In the genomic region with DNA sequence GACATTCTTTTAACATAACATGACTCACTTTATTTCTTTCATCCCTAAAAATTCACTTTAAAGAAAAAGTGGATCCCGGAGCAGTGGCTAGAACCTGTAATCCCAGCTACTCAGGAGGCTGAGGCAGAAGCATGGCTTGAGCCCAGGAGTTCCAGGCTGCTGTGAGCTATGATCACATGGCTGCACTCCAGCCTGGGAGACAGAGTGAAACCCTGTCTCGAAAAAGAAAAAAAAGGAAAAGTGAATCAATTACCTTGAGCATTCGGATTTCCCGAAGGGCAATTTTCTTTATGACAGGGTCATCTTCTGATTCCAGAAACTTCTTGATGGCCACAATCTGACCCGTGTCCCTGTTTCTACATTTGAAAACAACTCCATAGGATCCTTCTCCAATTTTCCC, we compare ENCODE assay signal across 9 cellular contexts. TPM values are rescaled to one million over a fixed set of nuclear protein-coding genes. Genes with fewer than 3 reads are reported as not detected.
DNase-seq lines count a peak whose midpoint lies in the region; ATAC-seq and TF ChIP-seq lines count a peak whose summit lies in the region.
"Had no signal": no experiment of that assay in that cellular context is flagged by ENCODE, and none has a peak within 500 bp of the region (broad histone marks: within the 10 kb centered on the region; RNA-seq: fewer than 3 reads in every experiment).

No MANE protein-coding gene starts in this region.

- H3K9me3 ChIP-seq in SK-N-MC (ENCODE audit: low read depth, low read length), result no peaks in the 10 kb centered on the region
- H3K9me3 ChIP-seq in gastrocnemius medialis, result no peaks in the 10 kb centered on the region

- no peak for TF ChIP-seq CTCF in foreskin keratinocyte (conservative IDR thresholded peaks at IDR 0.05)
- TF ChIP-seq CTCF in gastrocnemius medialis (IDR thresholded peaks at IDR 0.05 in 4 of 5, conservative IDR thresholded peaks at IDR 0.05 in 1 of 5), result no peak

- intact Hi-C loops in gastrocnemius medialis (cut with DNase I; ENCODE audit: low total_unique reads), result loop anchor here (10.0 kb wide), 1 partner anchor 161 kb away; a partner anchor contains a TSS

- H3K27ac ChIP-seq in SK-N-MC, result no peak overlapping the region
- H3K27ac ChIP-seq in foreskin keratinocyte, result peak overlapping the region; percentile 23
- H3K27ac ChIP-seq in gastrocnemius medialis, result peak overlapping the region in 2 of 4 donors; percentile 8 to 11

- in situ Hi-C loops in gastrocnemius medialis (cut with MboI; ENCODE audit: low sequenced_read_pairs in 4 of 4), result no loop called here

- ATAC-seq in foreskin keratinocyte (no peak), gastrocnemius medialis (no peak), GM19351 (IDR thresholded peaks at IDR 0.05; ENCODE audit: unreplicated experiment) (no peak), HG02623 (IDR thresholded peaks at IDR 0.05; ENCODE audit: unreplicated experiment) (no peak)

- H3K4me1 ChIP-seq in foreskin keratinocyte, result peaks cover 3% of the 10 kb centered on the region
- peaks cover 10 to 13% of the 10 kb centered on the region in 2 donors for H3K4me1 ChIP-seq in gastrocnemius medialis

- no peak for TF ChIP-seq POLR2A in gastrocnemius medialis (IDR thresholded peaks at IDR 0.05)

- no peak overlapping the region for H3K9ac ChIP-seq in SK-N-MC (ENCODE audit: insufficient read length)

- DNase-seq in SK-N-MC (ENCODE audit: low read depth, low spot score) (no peak), foreskin keratinocyte (no peak), gastrocnemius medialis (no peak), foreskin melanocyte (no peak), NCI-H2107 treated with DMSO at 0.1 percent for 48 hours (lab: John Stamatoyannopoulos, UW; ENCODE audit: unreplicated experiment) (no peak)
- DNase-seq: effector memory CD4-positive, alpha-beta T cell had no signal

- H3K36me3 ChIP-seq in SK-N-MC (ENCODE audit: insufficient read depth, low read length), result no peaks in the 10 kb centered on the region
- H3K36me3 ChIP-seq in gastrocnemius medialis, result no peaks in the 10 kb centered on the region

- H3K27me3 ChIP-seq in foreskin keratinocyte, result no peaks in the 10 kb centered on the region
- H3K27me3 ChIP-seq in gastrocnemius medialis, result no peaks in the 10 kb centered on the region

- peak overlapping the region; percentile 75; the same call in 1 of the 2 replicates for H3K4me3 ChIP-seq in GM08714 (ENCODE audit: low read length)
- peak overlapping the region; percentile 91 for H3K4me3 ChIP-seq in SK-N-MC
- H3K4me3 ChIP-seq in gastrocnemius medialis, result peak overlapping the region; percentile 59 to 95 (median 67)

RNA-seq across cellular contexts. Expression of a gene that starts 1.2 kb away (rescaled TPM):
- total RNA-seq in foreskin keratinocyte, result 4.2 and 6.1 TPM in 2 replicates
- polyA plus RNA-seq in foreskin keratinocyte, result 1.8 TPM in 2 replicates
- total RNA-seq in gastrocnemius medialis, result 1 to 10 TPM in 2 of 4 donors, under 1 TPM in 2; 0.59 to 2.0 (median 1.4) TPM
